In the genomic region with DNA sequence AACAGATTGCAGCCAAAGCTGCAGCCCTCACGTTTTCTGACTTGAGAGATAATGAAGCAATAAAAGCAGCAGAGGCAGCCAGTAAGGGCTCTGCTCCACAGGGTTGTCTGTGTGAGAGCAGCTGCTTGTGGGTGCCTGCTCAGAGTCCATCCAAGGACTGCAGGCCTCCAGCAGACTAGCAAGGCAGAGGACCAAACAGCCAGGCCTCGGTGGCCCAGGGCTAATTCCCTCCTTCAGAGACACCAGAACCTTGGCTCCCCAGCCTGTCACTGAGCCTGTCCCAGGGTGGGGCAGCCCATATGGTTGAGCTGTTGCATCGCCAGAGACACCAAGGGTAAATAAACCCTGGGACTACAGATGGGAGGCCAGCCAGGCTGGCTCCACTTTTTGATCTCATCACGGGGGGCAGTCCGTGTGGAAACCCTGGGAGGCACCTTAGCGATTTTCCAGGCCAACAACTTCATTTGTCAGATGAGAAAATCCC, we compare ENCODE assay signal across 13 cellular contexts.
DNase-seq lines count a peak whose midpoint lies in the region; ATAC-seq and TF ChIP-seq lines count a peak whose summit lies in the region.
"Had no signal": no experiment of that assay in that cellular context is flagged by ENCODE, and none has a peak within 500 bp of the region (broad histone marks: within the 10 kb centered on the region; RNA-seq: fewer than 3 reads in every experiment).

No MANE protein-coding gene starts in this region.

- H3K36me3 ChIP-seq in colonic mucosa (no peaks in the 10 kb centered on the region), mucosa of descending colon (ENCODE audit: low read depth) (no peaks in the 10 kb centered on the region)
- H3K36me3 ChIP-seq: MG63, pancreas had no signal

- H3K9me3 Mint-ChIP-seq in activated CD4-positive, alpha-beta memory T cell treated with anti-CD3 and anti-CD28 coated beads for 36 hours: no peaks in the 10 kb centered on the region
- H3K9me3 Mint-ChIP-seq: dendritic cell treated with granulocyte-macrophage colony-stimulating factor and Interleukin-4, amounts not matched to agents 40 ng/mL and 50 ng/mL, for 4 days had no signal

- H3K27me3 Mint-ChIP-seq in activated CD4-positive, alpha-beta memory T cell treated with anti-CD3 and anti-CD28 coated beads for 36 hours: peaks cover 8% of the 10 kb centered on the region

- POLR2A ChIA-PET in activated CD4-positive, alpha-beta memory T cell treated with anti-CD3 and anti-CD28 coated beads for 36 hours (lab: Charles Lee): no interaction called here

- H3K27ac ChIP-seq in colonic mucosa: peak overlapping the region; percentile 13
- H3K27ac ChIP-seq: pancreas had no signal

- H3K4me1 Mint-ChIP-seq in activated CD4-positive, alpha-beta memory T cell treated with anti-CD3 and anti-CD28 coated beads for 36 hours (ENCODE audit: low read depth): no peaks in the 10 kb centered on the region

- H3K4me3 ChIP-seq in colonic mucosa (no peak overlapping the region), mucosa of descending colon (no peak overlapping the region)
- H3K4me3 ChIP-seq: MG63, pancreas had no signal

- TF ChIP-seq CTCF in colonic mucosa (IDR thresholded peaks at IDR 0.05) (no peak), mucosa of descending colon (IDR thresholded peaks at IDR 0.05) (no peak)

- DNase-seq in D341Med (ENCODE audit: low spot score) (peak; percentile 67), NCI-H2171 treated with DMSO at 0.1 percent for 48 hours (lab: John Stamatoyannopoulos, UW) (peak; percentile 89), colonic mucosa (peak; percentile 70), mucosa of descending colon (peak; percentile 64 to 69 (median 66)), amygdala (lab: John Stamatoyannopoulos, UW) (no peak), iPS-NIHi7 (ENCODE audit: extremely low spot score) (no peak)
- no peak for DNase-seq in activated CD4-positive, alpha-beta memory T cell treated with anti-CD3 and anti-CD28 coated beads for 36 hours
- DNase-seq: COR-L47, mammary epithelial cell, MG63, pancreas had no signal

- CTCF ChIA-PET in activated CD4-positive, alpha-beta memory T cell treated with anti-CD3 and anti-CD28 coated beads for 36 hours (lab: Charles Lee): no interaction called here

- H3K4me1 ChIP-seq in colonic mucosa: no peaks in the 10 kb centered on the region
- peaks cover 21% of the 10 kb centered on the region for H3K4me1 ChIP-seq in mucosa of descending colon (ENCODE audit: low read depth)

- no peaks in the 10 kb centered on the region for H3K27me3 ChIP-seq in colonic mucosa
- H3K27me3 ChIP-seq: MG63, pancreas had no signal

- H3K36me3 Mint-ChIP-seq in activated CD4-positive, alpha-beta memory T cell treated with anti-CD3 and anti-CD28 coated beads for 36 hours: no peaks in the 10 kb centered on the region

- H3K9ac ChIP-seq in colonic mucosa (ENCODE audit: low read depth in 2 of 2, low read length in 2 of 2): peak overlapping the region; percentile 28 to 37

- no peak overlapping the region for H3K27ac Mint-ChIP-seq in activated CD4-positive, alpha-beta memory T cell treated with anti-CD3 and anti-CD28 coated beads for 36 hours
- H3K27ac Mint-ChIP-seq: dendritic cell treated with granulocyte-macrophage colony-stimulating factor and Interleukin-4, amounts not matched to agents 40 ng/mL and 50 ng/mL, for 4 days had no signal

- intact Hi-C loops in colonic mucosa (cut with DNase I) (no loop called here), mucosa of descending colon (cut with DNase I, micrococcal nuclease) (no loop called here)
- intact Hi-C loops in activated CD4-positive, alpha-beta memory T cell treated with anti-CD3 and anti-CD28 coated beads for 36 hours (cut with micrococcal nuclease): no loop called here

- ATAC-seq in mucosa of descending colon (peak; percentile 77), HG02678 (IDR thresholded peaks at IDR 0.05; ENCODE audit: unreplicated experiment) (no peak)

- H3K4me3 Mint-ChIP-seq in activated CD4-positive, alpha-beta memory T cell treated with anti-CD3 and anti-CD28 coated beads for 36 hours: no peak overlapping the region
- H3K4me3 Mint-ChIP-seq: dendritic cell treated with granulocyte-macrophage colony-stimulating factor and Interleukin-4, amounts not matched to agents 40 ng/mL and 50 ng/mL, for 4 days had no signal

- H3K9me3 ChIP-seq in colonic mucosa (no peaks in the 10 kb centered on the region), mucosa of descending colon (no peaks in the 10 kb centered on the region)
- H3K9me3 ChIP-seq: MG63, pancreas had no signal

Comparison
In these comparisons a context has a peak if more than half of its experiments do, and no peak if none do; other contexts are left out.
1. DNase-seq: peak in D341Med (single experiment), NCI-H2171 treated with DMSO at 0.1 percent for 48 hours (single experiment), colonic mucosa (single experiment) and mucosa of descending colon (3 of 3); none in amygdala (0 of 56), activated CD4-positive, alpha-beta memory T cell treated with anti-CD3 and anti-CD28 coated beads for 36 hours (single experiment) and iPS-NIHi7 (single experiment).